In the genomic region with DNA sequence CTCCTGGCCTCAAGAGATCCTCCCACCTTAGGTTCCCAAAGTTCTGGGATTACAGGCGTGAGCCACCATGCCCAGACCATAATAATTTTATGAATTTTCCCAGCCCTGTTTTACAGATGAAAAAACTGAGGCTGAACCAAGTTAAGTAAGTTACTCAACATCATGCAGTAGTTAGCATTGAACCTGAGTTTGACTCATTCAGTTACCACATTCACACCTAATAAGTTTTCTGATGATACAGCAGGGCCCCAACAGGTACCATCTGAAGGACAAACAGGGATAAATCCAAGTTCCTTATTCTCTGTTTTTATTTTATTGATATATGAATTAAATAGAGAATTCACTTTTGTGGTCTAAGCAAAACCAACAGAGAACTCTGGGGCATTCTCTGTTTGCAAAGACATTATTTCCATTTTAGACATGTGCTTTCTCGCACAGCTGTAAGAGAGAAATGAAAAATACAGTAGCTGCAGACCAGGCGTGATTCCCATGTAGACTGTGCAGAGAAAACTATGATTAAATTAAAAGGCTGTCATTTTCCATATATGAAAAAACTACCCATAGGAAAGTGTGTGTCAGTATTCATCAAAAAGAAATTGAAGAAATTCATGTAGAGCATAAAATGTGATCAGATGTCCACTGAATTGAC, we compare ENCODE assay signal across 14 cellular contexts. TPM values are rescaled to one million over a fixed set of nuclear protein-coding genes. Genes with fewer than 3 reads are reported as not detected.
A peak's percentile ranks its signal among the peaks of the same experiment; 100 is the strongest.
DNase-seq lines count a peak whose midpoint lies in the region; ATAC-seq and TF ChIP-seq lines count a peak whose summit lies in the region.
"Had no signal": no experiment of that assay in that cellular context is flagged by ENCODE, and none has a peak within 500 bp of the region (broad histone marks: within the 10 kb centered on the region; RNA-seq: fewer than 3 reads in every experiment).

No MANE protein-coding gene starts in this region.

- H3K79me2 ChIP-seq in MM.1S (ENCODE audit: low read length): no peaks in the 10 kb centered on the region

- H3K36me3 ChIP-seq in MM.1S (replicated peaks; ENCODE audit: insufficient read depth, low read length): no peaks in the 10 kb centered on the region
- H3K36me3 ChIP-seq: WERI-Rb-1 had no signal

- no peak overlapping the region for H3K4me3 ChIP-seq in MM.1S (ENCODE audit: low read length)

- H3K9me3 ChIP-seq in T-helper 17 cell (ENCODE audit: control insufficient read depth, low read length, poor library complexity, severe bottlenecking): no peaks in the 10 kb centered on the region
- H3K9me3 ChIP-seq in MM.1S (replicated peaks; ENCODE audit: insufficient read depth, low read length): no peaks in the 10 kb centered on the region

- no peak overlapping the region for H3K4me3 Mint-ChIP-seq in activated T-cell treated with anti-CD3 and anti-CD28 coated beads, Interleukin-2, amount 50 U/mL, for 4 hours
- no peak overlapping the region for H3K4me3 Mint-ChIP-seq in T-helper 17 cell
- H3K4me3 Mint-ChIP-seq in stimulated activated naive CD8-positive, alpha-beta T cell treated with anti-CD3 and anti-CD28 coated beads, Interleukin-15, amount 100 ng/mL, for 72 hours: no peak overlapping the region
- H3K4me3 Mint-ChIP-seq in T-helper 2 cell treated with Interferon-gamma antibody and Interleukin-4, amounts not matched to agents 5 μg/mL and 100 μg/mL, for 36 hours: no peak overlapping the region

- no peak overlapping the region for H3K27ac ChIP-seq in MM.1S (ENCODE audit: low read length)
- H3K27ac ChIP-seq: foreskin keratinocyte, WERI-Rb-1 had no signal

- no peaks in the 10 kb centered on the region for H3K27me3 ChIP-seq in MM.1S (replicated peaks; ENCODE audit: insufficient read depth, low read length)
- H3K27me3 ChIP-seq: foreskin keratinocyte had no signal

- no peaks in the 10 kb centered on the region for H3K27me3 Mint-ChIP-seq in activated T-cell treated with anti-CD3 and anti-CD28 coated beads, Interleukin-2, amount 50 U/mL, for 4 hours (ENCODE audit: low read depth)
- H3K27me3 Mint-ChIP-seq in T-helper 17 cell: no peaks in the 10 kb centered on the region
- no peaks in the 10 kb centered on the region for H3K27me3 Mint-ChIP-seq in stimulated activated naive CD8-positive, alpha-beta T cell treated with anti-CD3 and anti-CD28 coated beads, Interleukin-15, amount 100 ng/mL, for 72 hours
- no peaks in the 10 kb centered on the region for H3K27me3 Mint-ChIP-seq in T-helper 2 cell treated with Interferon-gamma antibody and Interleukin-4, amounts not matched to agents 5 μg/mL and 100 μg/mL, for 36 hours (ENCODE audit: low read depth)

- peak overlapping the region; percentile 85 for H3K27ac Mint-ChIP-seq in T-helper 17 cell
- H3K27ac Mint-ChIP-seq in stimulated activated naive CD8-positive, alpha-beta T cell treated with anti-CD3 and anti-CD28 coated beads, Interleukin-15, amount 100 ng/mL, for 72 hours: no peak overlapping the region
- H3K27ac Mint-ChIP-seq in T-helper 2 cell treated with Interferon-gamma antibody and Interleukin-4, amounts not matched to agents 5 μg/mL and 100 μg/mL, for 36 hours: no peak overlapping the region

- ATAC-seq in activated T-cell treated with anti-CD3 and anti-CD28 coated beads, Interleukin-2, amount 50 U/mL, for 4 hours: peak; percentile 20 to 21
- ATAC-seq in GM21717 (IDR thresholded peaks at IDR 0.05; ENCODE audit: unreplicated experiment) (peak; percentile 40), T-helper 17 cell (no peak), HG03378 (IDR thresholded peaks at IDR 0.05; ENCODE audit: unreplicated experiment) (no peak)
- peak; percentile 12 for ATAC-seq in stimulated activated naive CD8-positive, alpha-beta T cell treated with anti-CD3 and anti-CD28 coated beads, Interleukin-15, amount 100 ng/mL, for 72 hours
- ATAC-seq: foreskin keratinocyte had no signal

- no peaks in the 10 kb centered on the region; the same call in 1 of the 2 replicates for H4K20me1 ChIP-seq in MM.1S (ENCODE audit: insufficient read depth, low read length)

- no peak overlapping the region for H3K9ac ChIP-seq in MM.1S (ENCODE audit: low read length)

- H3K9me2 ChIP-seq in MM.1S (replicated peaks; ENCODE audit: insufficient read depth, low read length): no peaks in the 10 kb centered on the region

- H3K36me3 Mint-ChIP-seq in activated T-cell treated with anti-CD3 and anti-CD28 coated beads, Interleukin-2, amount 50 U/mL, for 4 hours (ENCODE audit: insufficient read depth): peaks cover 29% of the 10 kb centered on the region
- peaks cover 8% of the 10 kb centered on the region for H3K36me3 Mint-ChIP-seq in T-helper 17 cell (ENCODE audit: low read depth)
- peaks cover 58% of the 10 kb centered on the region for H3K36me3 Mint-ChIP-seq in T-helper 2 cell treated with Interferon-gamma antibody and Interleukin-4, amounts not matched to agents 5 μg/mL and 100 μg/mL, for 36 hours (ENCODE audit: low read depth)

- no peak overlapping the region for H2AFZ ChIP-seq in MM.1S (ENCODE audit: low read length)

- no peak for DNase-seq in activated T-cell treated with anti-CD3 and anti-CD28 coated beads, Interleukin-2, amount 50 U/mL, for 4 hours
- DNase-seq in activated T-cell treated with anti-CD3 and anti-CD28 coated beads, Interleukin-2, amount 50 U/mL, for 1 hour: no peak
- DNase-seq in T-helper 17 cell (no peak), MM.1S (no peak)
- DNase-seq in stimulated activated naive CD8-positive, alpha-beta T cell treated with anti-CD3 and anti-CD28 coated beads, Interleukin-15, amount 100 ng/mL, for 72 hours: no peak
- DNase-seq in T-helper 2 cell treated with Interferon-gamma antibody and Interleukin-4, amounts not matched to agents 5 μg/mL and 100 μg/mL, for 36 hours (ENCODE audit: low spot score): no peak
- DNase-seq: amygdala, foreskin keratinocyte, NCI-H2107, WERI-Rb-1 had no signal

- no peaks in the 10 kb centered on the region for H3F3A ChIP-seq in MM.1S (ENCODE audit: insufficient read depth, low read length)

- H3K4me1 ChIP-seq in MM.1S (ENCODE audit: low read length): no peaks in the 10 kb centered on the region

- no peak for TF ChIP-seq CTCF in MM.1S (IDR thresholded peaks at IDR 0.05; ENCODE audit: low read length)

- H3K4me2 ChIP-seq in MM.1S (ENCODE audit: low read depth, low read length): no peak overlapping the region

- no peaks in the 10 kb centered on the region for H3K9me3 Mint-ChIP-seq in activated T-cell treated with anti-CD3 and anti-CD28 coated beads, Interleukin-2, amount 50 U/mL, for 4 hours
- no peaks in the 10 kb centered on the region for H3K9me3 Mint-ChIP-seq in stimulated activated naive CD8-positive, alpha-beta T cell treated with anti-CD3 and anti-CD28 coated beads, Interleukin-15, amount 100 ng/mL, for 72 hours
- H3K9me3 Mint-ChIP-seq in T-helper 2 cell treated with Interferon-gamma antibody and Interleukin-4, amounts not matched to agents 5 μg/mL and 100 μg/mL, for 36 hours: no peaks in the 10 kb centered on the region

- H3K4me1 Mint-ChIP-seq in activated T-cell treated with anti-CD3 and anti-CD28 coated beads, Interleukin-2, amount 50 U/mL, for 4 hours (ENCODE audit: low read depth): peaks cover 78% of the 10 kb centered on the region
- H3K4me1 Mint-ChIP-seq in T-helper 17 cell: peaks cover 51% of the 10 kb centered on the region
- H3K4me1 Mint-ChIP-seq in stimulated activated naive CD8-positive, alpha-beta T cell treated with anti-CD3 and anti-CD28 coated beads, Interleukin-15, amount 100 ng/mL, for 72 hours: peaks cover 87% of the 10 kb centered on the region
- peaks cover 47% of the 10 kb centered on the region for H3K4me1 Mint-ChIP-seq in T-helper 2 cell treated with Interferon-gamma antibody and Interleukin-4, amounts not matched to agents 5 μg/mL and 100 μg/mL, for 36 hours (ENCODE audit: low read depth)

RNA-seq across cellular contexts. Expression of a gene that starts 26.6 kb away (rescaled TPM):
- total RNA-seq in activated T-cell treated with anti-CD3 and anti-CD28 coated beads, Interleukin-2, amount 50 U/mL, for 4 hours: 10 to 100 TPM; 40.6 to 44.8 (median 41.8) TPM
- total RNA-seq in T-helper 17 cell: 10 to 100 TPM; 73.9 to 77.1 TPM
- total RNA-seq: foreskin keratinocyte, myocyte, pulmonary artery endothelial cell had no signal

Comparison
In these comparisons a context has a peak if more than half of its experiments do, and no peak if none do; other contexts are left out.
1. ATAC-seq: peak in activated T-cell treated with anti-CD3 and anti-CD28 coated beads, Interleukin-2, amount 50 U/mL, for 4 hours (2 of 2), GM21717 (single experiment) and stimulated activated naive CD8-positive, alpha-beta T cell treated with anti-CD3 and anti-CD28 coated beads, Interleukin-15, amount 100 ng/mL, for 72 hours (single experiment); none in T-helper 17 cell (single experiment) and HG03378 (single experiment).